In the genomic region with DNA sequence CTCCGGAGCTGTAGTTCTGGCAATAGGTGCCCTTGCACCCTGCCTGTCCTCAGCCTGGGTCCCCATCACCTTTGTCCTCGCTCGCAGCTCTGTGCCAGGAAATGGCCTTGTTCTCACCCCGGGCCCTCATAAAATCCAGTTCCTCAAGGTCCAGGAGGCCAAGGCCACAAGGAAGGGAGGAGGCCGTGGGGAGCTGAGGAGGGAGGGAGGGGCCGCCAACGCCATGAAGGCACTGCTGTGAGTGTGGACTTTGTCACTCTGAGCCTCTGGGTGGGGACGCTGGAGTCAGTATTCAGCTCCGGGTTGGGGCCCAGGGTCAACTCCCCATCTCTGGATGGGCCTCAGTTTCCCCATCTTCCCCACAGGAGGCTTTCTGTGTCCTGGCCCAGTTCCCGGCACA, we compare ENCODE assay signal across 25 cellular contexts. TPM values are rescaled to one million over a fixed set of nuclear protein-coding genes. Genes with fewer than 3 reads are reported as not detected.
DNase-seq lines count a peak whose midpoint lies in the region; ATAC-seq lines count a peak whose summit lies in the region.
"Had no signal": no experiment of that assay in that cellular context is flagged by ENCODE, and none has a peak within 500 bp of the region (broad histone marks: within the 10 kb centered on the region; RNA-seq: fewer than 3 reads in every experiment).

No MANE protein-coding gene starts in this region.

- H3K9me3 Mint-ChIP-seq in stimulated activated memory B cell treated with anti-CD40 and anti-IgM and Interleukin-4, amounts not matched to agents 10 μg/mL and 1 μg/mL and 100 μg/mL, for 72 hours = no peaks in the 10 kb centered on the region
- H3K9me3 Mint-ChIP-seq: CD8-positive, alpha-beta memory T cell; IgD-negative memory B cell had no signal

- H3K9me3 ChIP-seq in right cardiac atrium (ENCODE audit: control insufficient read depth, low read length) (no peaks in the 10 kb centered on the region), mucosa of stomach (ENCODE audit: control insufficient read depth, low read length) (no peaks in the 10 kb centered on the region)

- intact Hi-C loops in right cardiac atrium (cut with DNase I) (no loop called here), Right ventricle myocardium inferior (cut with DNase I) (no loop called here)

- no peaks in the 10 kb centered on the region for H3K36me3 ChIP-seq in mucosa of stomach (ENCODE audit: control insufficient read depth, insufficient read depth, low read length)

- ATAC-seq in right cardiac atrium (peak; percentile 35 to 36), Right ventricle myocardium inferior (no peak), left lobe of liver (peak; percentile 42), HG02884 (IDR thresholded peaks at IDR 0.05; ENCODE audit: unreplicated experiment) (no peak)
- ATAC-seq in stimulated activated memory B cell treated with anti-CD40 and anti-IgM and Interleukin-4, amounts not matched to agents 10 μg/mL and 1 μg/mL and 100 μg/mL, for 72 hours = no peak
- ATAC-seq: GM23338, HCT116, Panc1 had no signal

- WGBS in right cardiac atrium = 69% methylated on average over 10 of the region's 10 CpGs

- H3K27me3 ChIP-seq in right cardiac atrium (ENCODE audit: control insufficient read depth, insufficient read depth) (no peaks in the 10 kb centered on the region), mucosa of stomach (ENCODE audit: control insufficient read depth, insufficient read depth, low read length) (no peaks in the 10 kb centered on the region)

- no peak overlapping the region for H3K4me3 ChIP-seq in right cardiac atrium (ENCODE audit: low read length)
- no peak overlapping the region for H3K4me3 ChIP-seq in mucosa of stomach (ENCODE audit: low read length)
- H3K4me3 ChIP-seq: GM23338 had no signal

- H3K27ac Mint-ChIP-seq in stimulated activated memory B cell treated with anti-CD40 and anti-IgM and Interleukin-4, amounts not matched to agents 10 μg/mL and 1 μg/mL and 100 μg/mL, for 72 hours = no peak overlapping the region
- H3K27ac Mint-ChIP-seq: CD8-positive, alpha-beta memory T cell; GM23338; IgD-negative memory B cell had no signal

- no peaks in the 10 kb centered on the region for H3K4me1 Mint-ChIP-seq in stimulated activated memory B cell treated with anti-CD40 and anti-IgM and Interleukin-4, amounts not matched to agents 10 μg/mL and 1 μg/mL and 100 μg/mL, for 72 hours
- H3K4me1 Mint-ChIP-seq: CD8-positive, alpha-beta memory T cell; GM23338; IgD-negative memory B cell had no signal

- H3K4me1 ChIP-seq in right cardiac atrium (ENCODE audit: control insufficient read depth, insufficient read depth, low read length) (no peaks in the 10 kb centered on the region), mucosa of stomach (ENCODE audit: control insufficient read depth, insufficient read depth, low read length) (peaks cover 46% of the 10 kb centered on the region)

- H3K4me3 Mint-ChIP-seq in stimulated activated memory B cell treated with anti-CD40 and anti-IgM and Interleukin-4, amounts not matched to agents 10 μg/mL and 1 μg/mL and 100 μg/mL, for 72 hours = no peak overlapping the region
- H3K4me3 Mint-ChIP-seq: CD8-positive, alpha-beta memory T cell; GM23338; IgD-negative memory B cell had no signal

- peak overlapping the region; percentile 38 for H3K9ac ChIP-seq in mucosa of stomach (ENCODE audit: low read length)

- H3K27me3 Mint-ChIP-seq in stimulated activated memory B cell treated with anti-CD40 and anti-IgM and Interleukin-4, amounts not matched to agents 10 μg/mL and 1 μg/mL and 100 μg/mL, for 72 hours = no peaks in the 10 kb centered on the region
- H3K27me3 Mint-ChIP-seq: IgD-negative memory B cell had no signal

- H3K27ac ChIP-seq in right cardiac atrium (ENCODE audit: low read length) = no peak overlapping the region
- H3K27ac ChIP-seq: C4-2B had no signal

- peak in 1 of 3 donors; percentile 45 for DNase-seq in right cardiac atrium
- DNase-seq in Right ventricle myocardium inferior (ENCODE audit: missing footprints) = no peak
- DNase-seq in left lobe of liver (ENCODE audit: low spot score) = no peak
- DNase-seq in amniotic stem cell (lab: John Stamatoyannopoulos, UW) = no peak
- no peak for DNase-seq in activated CD8-positive, alpha-beta memory T cell treated with anti-CD3 and anti-CD28 coated beads for 24 hours
- DNase-seq: Calu3; CD8-positive, alpha-beta memory T cell; DMS153; NCI-H1694; NCI-H2081; NCI-H2171; NCI-H345; NCI-H524 treated with DMSO at 0.1 percent for 48 hours; NCI-H82 had no signal

- H3K36me3 Mint-ChIP-seq in stimulated activated memory B cell treated with anti-CD40 and anti-IgM and Interleukin-4, amounts not matched to agents 10 μg/mL and 1 μg/mL and 100 μg/mL, for 72 hours = no peaks in the 10 kb centered on the region
- H3K36me3 Mint-ChIP-seq: CD8-positive, alpha-beta memory T cell; IgD-negative memory B cell had no signal

RNA-seq across cellular contexts. Expression of a gene that starts 9.2 kb away (rescaled TPM):
- total RNA-seq in right cardiac atrium = 10 to 100 TPM; 63.3 to 71.6 (median 69.7) TPM
- polyA plus RNA-seq in right cardiac atrium = 69.8 TPM
- total RNA-seq in Right ventricle myocardium inferior = 64.7 TPM
- total RNA-seq in left lobe of liver = 22.8 TPM

RNA-seq across cellular contexts. Expression of a gene that starts 22.6 kb away (rescaled TPM):
- total RNA-seq in right cardiac atrium (1,000 to 10,000 TPM in 2 of 4 donors, 100 to 1,000 TPM in 2; 784 to 1,020 (median 971) TPM), Right ventricle myocardium inferior (775 TPM), left lobe of liver (153 TPM)
- polyA plus RNA-seq in right cardiac atrium = 1,565 TPM

RNA-seq across cellular contexts. Expression of a gene that starts 50.9 kb away (rescaled TPM):
- total RNA-seq in right cardiac atrium = 1 to 10 TPM; 1.8 to 2.5 (median 2.1) TPM
- polyA plus RNA-seq in right cardiac atrium = 1.00 TPM
- 2.9 TPM for total RNA-seq in Right ventricle myocardium inferior
- 1.0 TPM for total RNA-seq in left lobe of liver
- total RNA-seq: Daoy, M059J had no signal
- polyA plus RNA-seq: AG04450, IgD-negative memory B cell had no signal

RNA-seq across cellular contexts. Expression of a gene that starts 55.9 kb away (rescaled TPM):
- 100 to 1,000 TPM in 1 of 4 donors, 10 to 100 TPM in 3; 78.4 to 102 (median 88.1) TPM for total RNA-seq in right cardiac atrium
- 68.6 TPM for polyA plus RNA-seq in right cardiac atrium
- total RNA-seq in Right ventricle myocardium inferior = 58.6 TPM
- total RNA-seq in left lobe of liver = 12.8 TPM
- total RNA-seq: M059J had no signal

Comparison
In these comparisons a context has a peak if more than half of its experiments do, and no peak if none do; other contexts are left out.
1. ATAC-seq: peak in right cardiac atrium (2 of 2) and left lobe of liver (single experiment); none in Right ventricle myocardium inferior (single experiment), stimulated activated memory B cell treated with anti-CD40 and anti-IgM and Interleukin-4, amounts not matched to agents 10 μg/mL and 1 μg/mL and 100 μg/mL, for 72 hours (single experiment) and HG02884 (single experiment).